8 cellular contexts compared by ENCODE assay signal in genomic region chr12:40137252-40137651, GRCh38. TPM values are rescaled to one million over a fixed set of nuclear protein-coding genes. Genes with fewer than 3 reads are reported as not detected.
DNase-seq lines count a peak whose midpoint lies in the region; ATAC-seq lines count a peak whose summit lies in the region.

No MANE protein-coding gene starts in this region.

- H3K27ac Mint-ChIP-seq in naive B cell, result peak overlapping the region in 2 of 6 donors; percentile 53 to 81

- peaks cover 0 to 5% (median 3%) of the 10 kb centered on the region in 3 donors for H3K4me1 Mint-ChIP-seq in naive B cell

- ATAC-seq in GM18858 (IDR thresholded peaks at IDR 0.05; ENCODE audit: unreplicated experiment) (peak; percentile 95), HG02588 (IDR thresholded peaks at IDR 0.05; ENCODE audit: unreplicated experiment) (peak; percentile 90), naive B cell (ENCODE audit: low read depth in 2 of 2) (peak; percentile 99)

- no peaks in the 10 kb centered on the region for H3K9me3 Mint-ChIP-seq in naive B cell

- DNase-seq in NOMO-1 (lab: John Stamatoyannopoulos, UW; ENCODE audit: unreplicated experiment in 2 of 2) (peak; percentile 35 to 88), naive B cell (peak; percentile 45), SK-N-DZ (ENCODE audit: low spot score) (no peak), NCI-H1436 treated with DMSO at 0.1 percent for 48 hours (lab: John Stamatoyannopoulos, UW) (no peak), NCI-H226 (no peak)
- DNase-seq in activated CD4-positive, CD25-positive, alpha-beta regulatory T cell treated with anti-CD3 and anti-CD28 coated beads, Interleukin-2, amount 50 U/mL, for 72 hours, result no peak

- H3K4me3 Mint-ChIP-seq in naive B cell, result peak overlapping the region in 1 of 8 donors; percentile 39

- H3K27me3 Mint-ChIP-seq in naive B cell, result no peaks in the 10 kb centered on the region

- H3K36me3 Mint-ChIP-seq in naive B cell, result no peaks in the 10 kb centered on the region

RNA-seq across cellular contexts. Expression of gene SLC2A13, which starts 31.4 kb away (rescaled TPM):
- polyA plus RNA-seq in naive B cell (ENCODE audit: low read depth in 6 of 6), result 1 to 10 TPM in 4 of 6 donors, under 1 TPM in 1, not detected in 1; 0.72 to 2.2 (median 1.9) TPM
- 6.2 and 8.6 TPM in 2 replicates for polyA plus RNA-seq in SK-N-DZ (2014; cell fraction: cytosol; rRNA removed)
- 8.0 and 8.3 TPM in 2 replicates for polyA plus RNA-seq in SK-N-DZ (2014; cell fraction: nucleus; rRNA removed)

Comparison
In these comparisons a context has a peak if more than half of its experiments do, and no peak if none do; other contexts are left out.
1. DNase-seq: peak in NOMO-1 (2 of 2) and naive B cell (single experiment); none in SK-N-DZ (single experiment), activated CD4-positive, CD25-positive, alpha-beta regulatory T cell treated with anti-CD3 and anti-CD28 coated beads, Interleukin-2, amount 50 U/mL, for 72 hours (single experiment), NCI-H1436 treated with DMSO at 0.1 percent for 48 hours (single experiment) and NCI-H226 (single experiment).
2. Peak in every context shown above with its lines, with median percentiles within 50 percentile points of each other: ATAC-seq.